8 cellular contexts compared by ENCODE assay signal in the genomic region with DNA sequence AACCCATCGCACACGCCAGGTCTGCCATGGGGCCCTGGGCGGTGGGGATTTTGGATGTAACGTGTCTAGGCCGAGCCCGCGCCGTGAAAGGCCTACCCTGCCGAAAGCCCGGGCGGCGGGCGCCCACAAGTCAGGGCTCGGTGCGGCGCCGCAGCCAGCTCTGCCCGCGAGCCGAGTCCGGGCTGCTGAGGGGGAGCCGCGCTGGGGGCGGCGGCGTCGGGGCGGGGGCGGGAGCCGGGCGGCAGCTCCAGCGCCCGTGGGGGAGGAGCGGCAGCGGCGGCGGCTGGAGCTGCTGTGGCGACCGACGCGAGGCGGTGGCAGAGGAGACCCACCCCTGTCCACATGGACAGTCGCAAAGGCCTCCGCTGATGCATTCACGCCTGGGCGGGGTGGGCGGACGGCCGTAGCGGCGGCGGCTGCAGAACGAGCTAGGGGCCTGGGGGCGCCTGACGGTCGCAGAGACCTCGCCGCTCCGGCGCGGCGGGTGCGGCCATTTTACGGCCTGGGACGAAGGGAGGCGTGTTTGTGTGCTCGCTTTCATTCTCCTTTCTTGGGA. TPM values are rescaled to one million over a fixed set of nuclear protein-coding genes. Genes with fewer than 3 reads are reported as not detected.
DNase-seq lines count a peak whose midpoint lies in the region; ATAC-seq and TF ChIP-seq lines count a peak whose summit lies in the region.

A gene with protein sequence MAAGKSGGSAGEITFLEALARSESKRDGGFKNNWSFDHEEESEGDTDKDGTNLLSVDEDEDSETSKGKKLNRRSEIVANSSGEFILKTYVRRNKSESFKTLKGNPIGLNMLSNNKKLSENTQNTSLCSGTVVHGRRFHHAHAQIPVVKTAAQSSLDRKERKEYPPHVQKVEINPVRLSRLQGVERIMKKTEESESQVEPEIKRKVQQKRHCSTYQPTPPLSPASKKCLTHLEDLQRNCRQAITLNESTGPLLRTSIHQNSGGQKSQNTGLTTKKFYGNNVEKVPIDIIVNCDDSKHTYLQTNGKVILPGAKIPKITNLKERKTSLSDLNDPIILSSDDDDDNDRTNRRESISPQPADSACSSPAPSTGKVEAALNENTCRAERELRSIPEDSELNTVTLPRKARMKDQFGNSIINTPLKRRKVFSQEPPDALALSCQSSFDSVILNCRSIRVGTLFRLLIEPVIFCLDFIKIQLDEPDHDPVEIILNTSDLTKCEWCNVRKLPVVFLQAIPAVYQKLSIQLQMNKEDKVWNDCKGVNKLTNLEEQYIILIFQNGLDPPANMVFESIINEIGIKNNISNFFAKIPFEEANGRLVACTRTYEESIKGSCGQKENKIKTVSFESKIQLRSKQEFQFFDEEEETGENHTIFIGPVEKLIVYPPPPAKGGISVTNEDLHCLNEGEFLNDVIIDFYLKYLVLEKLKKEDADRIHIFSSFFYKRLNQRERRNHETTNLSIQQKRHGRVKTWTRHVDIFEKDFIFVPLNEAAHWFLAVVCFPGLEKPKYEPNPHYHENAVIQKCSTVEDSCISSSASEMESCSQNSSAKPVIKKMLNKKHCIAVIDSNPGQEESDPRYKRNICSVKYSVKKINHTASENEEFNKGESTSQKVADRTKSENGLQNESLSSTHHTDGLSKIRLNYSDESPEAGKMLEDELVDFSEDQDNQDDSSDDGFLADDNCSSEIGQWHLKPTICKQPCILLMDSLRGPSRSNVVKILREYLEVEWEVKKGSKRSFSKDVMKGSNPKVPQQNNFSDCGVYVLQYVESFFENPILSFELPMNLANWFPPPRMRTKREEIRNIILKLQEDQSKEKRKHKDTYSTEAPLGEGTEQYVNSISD (plus strand): TSS at position 273 of the 556 bp plus-strand sequence. CDS start 645 bp downstream, outside the sequence.

- peaks cover 53% of the 10 kb centered on the region for H3K4me1 Mint-ChIP-seq in activated CD4-positive, alpha-beta T cell treated with anti-CD3 and anti-CD28 coated beads, Interleukin-2, amount 10 ng/mL, durations not matched to agents 7 days and 5 days

- peak; percentile 71 for ATAC-seq in GM18868 (IDR thresholded peaks at IDR 0.05; ENCODE audit: unreplicated experiment)
- peak; percentile 64 for ATAC-seq in HG03097 (IDR thresholded peaks at IDR 0.05; ENCODE audit: low FRiP score, unreplicated experiment)
- ATAC-seq in left lobe of liver, result peak; percentile 93

- peak within 1 kb of the TSS; percentile 92 for H3K27ac Mint-ChIP-seq in activated CD4-positive, alpha-beta T cell treated with anti-CD3 and anti-CD28 coated beads, Interleukin-2, amount 10 ng/mL, durations not matched to agents 7 days and 5 days

- DNase-seq in AG09309 (ENCODE audit: low read depth) (no peak), NCI-H446 treated with DMSO at 0.1 percent for 48 hours (lab: John Stamatoyannopoulos, UW) (peak; percentile 46), coronary artery (ENCODE audit: low spot score) (peak; percentile 84), left lobe of liver (ENCODE audit: low spot score) (peak; percentile 86)
- DNase-seq in activated CD4-positive, alpha-beta T cell treated with anti-CD3 and anti-CD28 coated beads, Interleukin-2, amount 10 ng/mL, durations not matched to agents 7 days and 5 days, result peak; percentile 66
- DNase-seq in stimulated activated CD4-positive, alpha-beta T cell treated with anti-CD3 and anti-CD28 coated beads, Interleukin-2, amount 100 ng/mL, for 24 hours, result peak; percentile 70 to 74

- H3K4me3 ChIP-seq in AG09309 (ENCODE audit: control insufficient read depth, low read depth, low read length) (peak within 1 kb of the TSS; percentile 85), coronary artery (peak within 1 kb of the TSS; percentile 89)

- peak within 1 kb of the TSS; percentile 97 to 100 for H3K27ac ChIP-seq in coronary artery

- POLR2A ChIA-PET in activated CD4-positive, alpha-beta T cell treated with anti-CD3 and anti-CD28 coated beads, Interleukin-2, amount 10 ng/mL, durations not matched to agents 7 days and 5 days (lab: Charles Lee), result interaction anchor here (0.6 kb wide), 1 partner anchor 19 kb away, joined by 4 read pairs; no protein-coding TSS in a partner anchor

- H3K4me3 Mint-ChIP-seq in activated CD4-positive, alpha-beta T cell treated with anti-CD3 and anti-CD28 coated beads, Interleukin-2, amount 10 ng/mL, durations not matched to agents 7 days and 5 days, result peak within 1 kb of the TSS; percentile 94

- no peaks in the 10 kb centered on the region for H3K27me3 Mint-ChIP-seq in activated CD4-positive, alpha-beta T cell treated with anti-CD3 and anti-CD28 coated beads, Interleukin-2, amount 10 ng/mL, durations not matched to agents 7 days and 5 days

- peaks cover 20% of the 10 kb centered on the region for H3K36me3 Mint-ChIP-seq in activated CD4-positive, alpha-beta T cell treated with anti-CD3 and anti-CD28 coated beads, Interleukin-2, amount 10 ng/mL, durations not matched to agents 7 days and 5 days (ENCODE audit: low read depth)

- H3K9me3 Mint-ChIP-seq in activated CD4-positive, alpha-beta T cell treated with anti-CD3 and anti-CD28 coated beads, Interleukin-2, amount 10 ng/mL, durations not matched to agents 7 days and 5 days, result no peaks in the 10 kb centered on the region

- CTCF ChIA-PET in activated CD4-positive, alpha-beta T cell treated with anti-CD3 and anti-CD28 coated beads, Interleukin-2, amount 10 ng/mL, durations not matched to agents 7 days and 5 days (lab: Charles Lee), result interaction anchor here (0.7 kb wide), 1 partner anchor 35 kb away, joined by 4 read pairs; no protein-coding TSS in a partner anchor

- TF ChIP-seq CTCF in AG09309 (IDR thresholded peaks at IDR 0.05; ENCODE audit: control insufficient read depth, insufficient read depth, low read depth, low read length, missing control alignments) (no peak), coronary artery (IDR thresholded peaks at IDR 0.05) (no peak)

RNA-seq across cellular contexts. Expression of the gene that starts here (rescaled TPM):
- total RNA-seq in activated CD4-positive, alpha-beta T cell treated with anti-CD3 and anti-CD28 coated beads, Interleukin-2, amount 10 ng/mL, durations not matched to agents 7 days and 5 days, result 10 to 100 TPM; 70.9 to 78.5 TPM
- total RNA-seq in left lobe of liver, result 23.9 TPM
